Comparison of ENCODE assay signal across 8 cellular contexts in genomic region chr3:49164983-49165720, GRCh38. TPM values are rescaled to one million over a fixed set of nuclear protein-coding genes. Genes with fewer than 3 reads are reported as not detected.
A peak's percentile ranks its signal among the peaks of the same experiment; 100 is the strongest.
DNase-seq lines count a peak whose midpoint lies in the region; ATAC-seq and TF ChIP-seq lines count a peak whose summit lies in the region.

No MANE protein-coding gene starts in this region.

- H3K36me3 ChIP-seq in CD4-positive, alpha-beta memory T cell (ENCODE audit: insufficient read depth, low read length): peaks cover 16% of the 10 kb centered on the region

- H3K9me3 ChIP-seq in CD4-positive, alpha-beta memory T cell (ENCODE audit: control insufficient read depth in 1 of 2, low read length in 2 of 2): no peaks in the 10 kb centered on the region

- peak overlapping the region; percentile 87 to 96 (median 91) for H3K4me3 Mint-ChIP-seq in CD4-positive, alpha-beta memory T cell
- peak overlapping the region; percentile 97 to 99 for H3K4me3 Mint-ChIP-seq in effector memory CD8-positive, alpha-beta T cell
- H3K4me3 Mint-ChIP-seq in neural crest cell: peak overlapping the region; percentile 93

- H3K4me1 Mint-ChIP-seq in CD4-positive, alpha-beta memory T cell: peaks cover 16 to 44% (median 26%) of the 10 kb centered on the region in 4 donors
- H3K4me1 Mint-ChIP-seq in effector memory CD8-positive, alpha-beta T cell (ENCODE audit: low read depth in 2 of 2): peaks cover 15 to 28% of the 10 kb centered on the region in 2 donors
- peaks cover 26% of the 10 kb centered on the region for H3K4me1 Mint-ChIP-seq in neural crest cell

- TF ChIP-seq CTCF in neural crest cell (conservative IDR thresholded peaks at IDR 0.05): no peak

- H3K27ac ChIP-seq in CD4-positive, alpha-beta memory T cell (ENCODE audit: low read depth, low read length): peak overlapping the region; percentile 57

- no peak for DNase-seq in CD4-positive, alpha-beta memory T cell
- DNase-seq in NAMALWA (ENCODE audit: low spot score) (peak; percentile 6), neural crest cell (ENCODE audit: low read depth, low spot score) (no peak), epidermal melanocyte (ENCODE audit: insufficient read length, low spot score) (no peak), hippocampal formation (lab: John Stamatoyannopoulos, UW) (no peak)
- DNase-seq in effector memory CD8-positive, alpha-beta T cell: no peak

- no peaks in the 10 kb centered on the region for H3K27me3 Mint-ChIP-seq in CD4-positive, alpha-beta memory T cell
- H3K27me3 Mint-ChIP-seq in effector memory CD8-positive, alpha-beta T cell: no peaks in the 10 kb centered on the region
- H3K27me3 Mint-ChIP-seq in neural crest cell (ENCODE audit: low read depth): peaks cover 2% of the 10 kb centered on the region

- peaks cover 6 to 32% of the 10 kb centered on the region in 2 donors for H3K36me3 Mint-ChIP-seq in CD4-positive, alpha-beta memory T cell
- peaks cover 27% of the 10 kb centered on the region for H3K36me3 Mint-ChIP-seq in effector memory CD8-positive, alpha-beta T cell (ENCODE audit: insufficient read depth)
- H3K36me3 Mint-ChIP-seq in neural crest cell (ENCODE audit: low read depth): peaks cover 9% of the 10 kb centered on the region

- CTCF ChIA-PET in CD4-positive, alpha-beta memory T cell (lab: Charles Lee; ENCODE audit: partially characterized antibody): interaction anchor here (0.6 to 5.1 kb wide), 5 partner anchors 13 to 506 kb away, joined by 3 to 18 read pairs (median 4); partner anchors contain the start of gene USP19

- no peaks in the 10 kb centered on the region for H3K9me3 Mint-ChIP-seq in CD4-positive, alpha-beta memory T cell
- no peaks in the 10 kb centered on the region for H3K9me3 Mint-ChIP-seq in effector memory CD8-positive, alpha-beta T cell
- no peaks in the 10 kb centered on the region for H3K9me3 Mint-ChIP-seq in neural crest cell

- no peaks in the 10 kb centered on the region for H3K27me3 ChIP-seq in CD4-positive, alpha-beta memory T cell (ENCODE audit: insufficient read depth, low read length)

- POLR2A ChIA-PET in CD4-positive, alpha-beta memory T cell (lab: Charles Lee; ENCODE audit: partially characterized antibody): interaction anchor here (0.6 to 2.5 kb wide), 8 partner anchors 16 to 248 kb away, joined by 3 to 13 read pairs (median 3); partner anchors contain the start of genes IMPDH2, QRICH1 and USP19

- intact Hi-C loops in CD4-positive, alpha-beta memory T cell (cut with micrococcal nuclease): no loop called here

- H3K4me1 ChIP-seq in CD4-positive, alpha-beta memory T cell (ENCODE audit: insufficient read depth, low read length): peaks cover 25% of the 10 kb centered on the region

- no peak for ATAC-seq in effector memory CD8-positive, alpha-beta T cell (replicated peaks)
- ATAC-seq in HG02642 (IDR thresholded peaks at IDR 0.05; ENCODE audit: poor library complexity, unreplicated experiment): no peak
- ATAC-seq in HG02571 (IDR thresholded peaks at IDR 0.05; ENCODE audit: unreplicated experiment): no peak

- H3K27ac Mint-ChIP-seq in CD4-positive, alpha-beta memory T cell: peak overlapping the region; percentile 88 to 95 (median 92)
- peak overlapping the region; percentile 96 to 97 for H3K27ac Mint-ChIP-seq in effector memory CD8-positive, alpha-beta T cell
- peak overlapping the region; percentile 91 for H3K27ac Mint-ChIP-seq in neural crest cell (ENCODE audit: unreplicated experiment)

- H3K4me3 ChIP-seq in CD4-positive, alpha-beta memory T cell (ENCODE audit: low read length in 2 of 2): peak overlapping the region; percentile 49 to 93

RNA-seq across cellular contexts. Expression of gene CCDC71, which starts 1.0 kb away (rescaled TPM):
- total RNA-seq in CD4-positive, alpha-beta memory T cell: 10 to 100 TPM; 31.6 to 33.5 TPM
- 1 to 10 TPM in 1 of 2 donors, under 1 TPM in 1; 0.13 to 2.1 TPM for polyA plus RNA-seq in CD4-positive, alpha-beta memory T cell
- 26.0 and 29.4 TPM in 2 replicates for total RNA-seq in neural crest cell

RNA-seq across cellular contexts. Expression of gene KLHDC8B, which starts 6.2 kb away (rescaled TPM):
- 1 to 10 TPM; 1.9 to 2.0 TPM for total RNA-seq in CD4-positive, alpha-beta memory T cell
- polyA plus RNA-seq in CD4-positive, alpha-beta memory T cell: 1 to 10 TPM; 1.3 to 1.8 TPM
- 44.9 and 45.2 TPM in 2 replicates for total RNA-seq in neural crest cell

RNA-seq across cellular contexts. Expression of gene LAMB2, which starts 32.3 kb away (rescaled TPM):
- 1 to 10 TPM in 1 of 2 experiments, not detected in 1; 1.1 TPM for total RNA-seq in CD4-positive, alpha-beta memory T cell
- polyA plus RNA-seq in CD4-positive, alpha-beta memory T cell: not detected
- total RNA-seq in neural crest cell: 108 and 120 TPM in 2 replicates

RNA-seq across cellular contexts. Expression of gene USP19, which starts 44.5 kb away (rescaled TPM):
- total RNA-seq in CD4-positive, alpha-beta memory T cell: 100 to 1,000 TPM in 1 of 2 experiments, 10 to 100 TPM in 1; 91.7 to 105 TPM
- polyA plus RNA-seq in CD4-positive, alpha-beta memory T cell: 10 to 100 TPM; 24.9 to 38.2 TPM
- 71.8 and 72.6 TPM in 2 replicates for total RNA-seq in neural crest cell

Comparison
In these comparisons a context has a peak if more than half of its experiments do, and no peak if none do; other contexts are left out.
1. RNA of gene KLHDC8B, which starts 6.2 kb away (total RNA-seq): 44.9 to 45.2 TPM in neural crest cell; 1.9 to 2.0 TPM in CD4-positive, alpha-beta memory T cell; every median in the first group is over 10 times any median in the second.
2. RNA of gene LAMB2, which starts 32.3 kb away (total RNA-seq): 108 to 120 TPM in neural crest cell; 1.1 TPM in CD4-positive, alpha-beta memory T cell; every median in the first group is over 10 times any median in the second.
3. Peak in every context shown above with its lines, with median percentiles within 50 percentile points of each other: H3K27ac Mint-ChIP-seq and H3K4me3 Mint-ChIP-seq.